In the genomic region with DNA sequence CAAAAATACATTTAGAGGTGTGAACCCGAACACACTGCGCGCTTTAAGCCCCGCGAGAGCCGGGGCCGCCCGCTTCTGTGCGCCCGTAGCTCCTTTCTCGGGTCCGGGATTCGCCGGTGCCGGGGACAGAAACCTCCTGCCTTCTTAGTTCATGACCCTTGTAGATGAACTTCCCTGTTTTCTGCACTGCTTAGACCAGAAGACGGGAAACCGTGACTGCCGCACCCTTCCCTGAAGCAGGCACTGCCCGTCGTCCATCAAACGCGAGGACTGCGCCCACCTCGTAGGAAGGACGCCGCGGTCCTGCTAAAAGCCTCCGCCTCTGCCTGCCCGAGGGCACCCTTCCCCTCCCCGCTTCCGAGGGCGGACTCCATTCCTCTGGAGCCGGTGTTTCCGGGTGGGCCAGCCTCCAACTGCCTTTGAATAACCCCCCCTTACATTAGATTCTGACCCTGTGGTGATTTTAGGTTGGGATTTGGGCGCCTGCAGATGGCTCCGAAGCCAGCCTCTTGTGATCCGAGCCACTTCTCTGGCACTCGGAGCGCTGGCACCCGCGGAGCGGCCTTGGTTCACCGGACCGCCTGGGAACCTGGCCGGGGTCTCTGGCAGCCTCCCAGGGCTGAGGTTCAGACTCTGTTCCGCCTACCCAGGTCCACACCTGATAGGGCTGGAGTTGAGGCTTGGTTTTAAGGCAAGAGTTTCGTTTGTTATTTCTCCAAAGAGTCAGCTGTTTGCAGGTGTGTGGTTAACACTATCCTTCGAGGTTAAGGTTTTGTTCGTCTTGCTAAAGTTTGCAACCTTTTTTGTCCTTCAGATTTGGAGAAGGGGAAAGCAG, we compare ENCODE assay signal across 1 cellular context.
TF ChIP-seq lines count a peak whose summit lies in the region.

No MANE protein-coding gene starts in this region.

TF ChIP-seq in HepG2, 621 proteins besides CTCF, POLR2A, EP300 and RAD21:
- TF ChIP-seq, protein P1, sequence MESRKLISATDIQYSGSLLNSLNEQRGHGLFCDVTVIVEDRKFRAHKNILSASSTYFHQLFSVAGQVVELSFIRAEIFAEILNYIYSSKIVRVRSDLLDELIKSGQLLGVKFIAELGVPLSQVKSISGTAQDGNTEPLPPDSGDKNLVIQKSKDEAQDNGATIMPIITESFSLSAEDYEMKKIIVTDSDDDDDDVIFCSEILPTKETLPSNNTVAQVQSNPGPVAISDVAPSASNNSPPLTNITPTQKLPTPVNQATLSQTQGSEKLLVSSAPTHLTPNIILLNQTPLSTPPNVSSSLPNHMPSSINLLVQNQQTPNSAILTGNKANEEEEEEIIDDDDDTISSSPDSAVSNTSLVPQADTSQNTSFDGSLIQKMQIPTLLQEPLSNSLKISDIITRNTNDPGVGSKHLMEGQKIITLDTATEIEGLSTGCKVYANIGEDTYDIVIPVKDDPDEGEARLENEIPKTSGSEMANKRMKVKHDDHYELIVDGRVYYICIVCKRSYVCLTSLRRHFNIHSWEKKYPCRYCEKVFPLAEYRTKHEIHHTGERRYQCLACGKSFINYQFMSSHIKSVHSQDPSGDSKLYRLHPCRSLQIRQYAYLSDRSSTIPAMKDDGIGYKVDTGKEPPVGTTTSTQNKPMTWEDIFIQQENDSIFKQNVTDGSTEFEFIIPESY (CRISPR knock-in tag; IDR thresholded peaks at IDR 0.05), result peak; percentile 85
- TF ChIP-seq, protein P2, sequence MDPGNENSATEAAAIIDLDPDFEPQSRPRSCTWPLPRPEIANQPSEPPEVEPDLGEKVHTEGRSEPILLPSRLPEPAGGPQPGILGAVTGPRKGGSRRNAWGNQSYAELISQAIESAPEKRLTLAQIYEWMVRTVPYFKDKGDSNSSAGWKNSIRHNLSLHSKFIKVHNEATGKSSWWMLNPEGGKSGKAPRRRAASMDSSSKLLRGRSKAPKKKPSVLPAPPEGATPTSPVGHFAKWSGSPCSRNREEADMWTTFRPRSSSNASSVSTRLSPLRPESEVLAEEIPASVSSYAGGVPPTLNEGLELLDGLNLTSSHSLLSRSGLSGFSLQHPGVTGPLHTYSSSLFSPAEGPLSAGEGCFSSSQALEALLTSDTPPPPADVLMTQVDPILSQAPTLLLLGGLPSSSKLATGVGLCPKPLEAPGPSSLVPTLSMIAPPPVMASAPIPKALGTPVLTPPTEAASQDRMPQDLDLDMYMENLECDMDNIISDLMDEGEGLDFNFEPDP (CRISPR knock-in tag; conservative IDR thresholded peaks at IDR 0.05), result 0 out of 2 replicates have a peak, but pooled peaks have one; percentile 26
- TF ChIP-seq CENPT (CRISPR knock-in tag; IDR thresholded peaks at IDR 0.05; ENCODE audit: low read depth) (no peak), LCORL (IDR thresholded peaks at IDR 0.05) (no peak), LCORL (CRISPR knock-in tag; IDR thresholded peaks at IDR 0.05) (0 out of 2 replicates have a peak, but pooled peaks have one; percentile 19), FOXP1 (IDR thresholded peaks at IDR 0.05) (no peak), FOXP1 (CRISPR knock-in tag; IDR thresholded peaks at IDR 0.05) (no peak), PRPF4 (IDR thresholded peaks at IDR 0.05; ENCODE audit: low read depth, low read length, poor library complexity, severe bottlenecking) (peak; percentile 1), MED1 (CRISPR knock-in tag; IDR thresholded peaks at IDR 0.05) (peak; percentile 1; the same call in 1 of the 2 replicates), ZNF558 (CRISPR knock-in tag; IDR thresholded peaks at IDR 0.05; ENCODE audit: borderline replicate concordance) (0 out of 2 replicates have a peak, but pooled peaks have one; percentile 53), ZNF10 (CRISPR knock-in tag; IDR thresholded peaks at IDR 0.05; ENCODE audit: borderline replicate concordance, low read depth) (no peak), REXO4 (CRISPR knock-in tag; IDR thresholded peaks at IDR 0.05; ENCODE audit: borderline replicate concordance) (no peak), ISL2 (CRISPR knock-in tag; IDR thresholded peaks at IDR 0.05) (no peak), GTF2F1 (IDR thresholded peaks at IDR 0.05; ENCODE audit: low read length) (no peak), ZNF7 (CRISPR knock-in tag; IDR thresholded peaks at IDR 0.05) (no peak), HOXA3 (CRISPR knock-in tag; IDR thresholded peaks at IDR 0.05) (peak; percentile 26; the same call in 1 of the 2 replicates), NFKB2 (CRISPR knock-in tag; IDR thresholded peaks at IDR 0.05; ENCODE audit: borderline replicate concordance) (0 out of 2 replicates have a peak, but pooled peaks have one; percentile 21)
- TF ChIP-seq, protein P3, sequence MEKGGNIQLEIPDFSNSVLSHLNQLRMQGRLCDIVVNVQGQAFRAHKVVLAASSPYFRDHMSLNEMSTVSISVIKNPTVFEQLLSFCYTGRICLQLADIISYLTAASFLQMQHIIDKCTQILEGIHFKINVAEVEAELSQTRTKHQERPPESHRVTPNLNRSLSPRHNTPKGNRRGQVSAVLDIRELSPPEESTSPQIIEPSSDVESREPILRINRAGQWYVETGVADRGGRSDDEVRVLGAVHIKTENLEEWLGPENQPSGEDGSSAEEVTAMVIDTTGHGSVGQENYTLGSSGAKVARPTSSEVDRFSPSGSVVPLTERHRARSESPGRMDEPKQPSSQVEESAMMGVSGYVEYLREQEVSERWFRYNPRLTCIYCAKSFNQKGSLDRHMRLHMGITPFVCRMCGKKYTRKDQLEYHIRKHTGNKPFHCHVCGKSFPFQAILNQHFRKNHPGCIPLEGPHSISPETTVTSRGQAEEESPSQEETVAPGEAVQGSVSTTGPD (CRISPR knock-in tag; IDR thresholded peaks at IDR 0.05), result 0 out of 2 replicates have a peak, but pooled peaks have one; percentile 68
- TF ChIP-seq, protein P4, sequence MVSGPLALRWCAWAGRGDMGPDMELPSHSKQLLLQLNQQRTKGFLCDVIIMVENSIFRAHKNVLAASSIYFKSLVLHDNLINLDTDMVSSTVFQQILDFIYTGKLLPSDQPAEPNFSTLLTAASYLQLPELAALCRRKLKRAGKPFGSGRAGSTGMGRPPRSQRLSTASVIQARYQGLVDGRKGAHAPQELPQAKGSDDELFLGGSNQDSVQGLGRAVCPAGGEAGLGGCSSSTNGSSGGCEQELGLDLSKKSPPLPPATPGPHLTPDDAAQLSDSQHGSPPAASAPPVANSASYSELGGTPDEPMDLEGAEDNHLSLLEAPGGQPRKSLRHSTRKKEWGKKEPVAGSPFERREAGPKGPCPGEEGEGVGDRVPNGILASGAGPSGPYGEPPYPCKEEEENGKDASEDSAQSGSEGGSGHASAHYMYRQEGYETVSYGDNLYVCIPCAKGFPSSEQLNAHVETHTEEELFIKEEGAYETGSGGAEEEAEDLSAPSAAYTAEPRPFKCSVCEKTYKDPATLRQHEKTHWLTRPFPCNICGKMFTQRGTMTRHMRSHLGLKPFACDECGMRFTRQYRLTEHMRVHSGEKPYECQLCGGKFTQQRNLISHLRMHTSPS (CRISPR knock-in tag; IDR thresholded peaks at IDR 0.05; ENCODE audit: low read depth), result 0 out of 2 replicates have a peak, but pooled peaks have one; percentile 7
- TF ChIP-seq, protein P5, sequence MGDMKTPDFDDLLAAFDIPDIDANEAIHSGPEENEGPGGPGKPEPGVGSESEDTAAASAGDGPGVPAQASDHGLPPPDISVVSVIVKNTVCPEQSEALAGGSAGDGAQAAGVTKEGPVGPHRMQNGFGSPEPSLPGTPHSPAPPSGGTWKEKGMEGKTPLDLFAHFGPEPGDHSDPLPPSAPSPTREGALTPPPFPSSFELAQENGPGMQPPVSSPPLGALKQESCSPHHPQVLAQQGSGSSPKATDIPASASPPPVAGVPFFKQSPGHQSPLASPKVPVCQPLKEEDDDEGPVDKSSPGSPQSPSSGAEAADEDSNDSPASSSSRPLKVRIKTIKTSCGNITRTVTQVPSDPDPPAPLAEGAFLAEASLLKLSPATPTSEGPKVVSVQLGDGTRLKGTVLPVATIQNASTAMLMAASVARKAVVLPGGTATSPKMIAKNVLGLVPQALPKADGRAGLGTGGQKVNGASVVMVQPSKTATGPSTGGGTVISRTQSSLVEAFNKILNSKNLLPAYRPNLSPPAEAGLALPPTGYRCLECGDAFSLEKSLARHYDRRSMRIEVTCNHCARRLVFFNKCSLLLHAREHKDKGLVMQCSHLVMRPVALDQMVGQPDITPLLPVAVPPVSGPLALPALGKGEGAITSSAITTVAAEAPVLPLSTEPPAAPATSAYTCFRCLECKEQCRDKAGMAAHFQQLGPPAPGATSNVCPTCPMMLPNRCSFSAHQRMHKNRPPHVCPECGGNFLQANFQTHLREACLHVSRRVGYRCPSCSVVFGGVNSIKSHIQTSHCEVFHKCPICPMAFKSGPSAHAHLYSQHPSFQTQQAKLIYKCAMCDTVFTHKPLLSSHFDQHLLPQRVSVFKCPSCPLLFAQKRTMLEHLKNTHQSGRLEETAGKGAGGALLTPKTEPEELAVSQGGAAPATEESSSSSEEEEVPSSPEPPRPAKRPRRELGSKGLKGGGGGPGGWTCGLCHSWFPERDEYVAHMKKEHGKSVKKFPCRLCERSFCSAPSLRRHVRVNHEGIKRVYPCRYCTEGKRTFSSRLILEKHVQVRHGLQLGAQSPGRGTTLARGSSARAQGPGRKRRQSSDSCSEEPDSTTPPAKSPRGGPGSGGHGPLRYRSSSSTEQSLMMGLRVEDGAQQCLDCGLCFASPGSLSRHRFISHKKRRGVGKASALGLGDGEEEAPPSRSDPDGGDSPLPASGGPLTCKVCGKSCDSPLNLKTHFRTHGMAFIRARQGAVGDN (CRISPR knock-in tag; IDR thresholded peaks at IDR 0.05), result peak; percentile 13; the same call in 1 of the 2 replicates
- TF ChIP-seq, protein P6, sequence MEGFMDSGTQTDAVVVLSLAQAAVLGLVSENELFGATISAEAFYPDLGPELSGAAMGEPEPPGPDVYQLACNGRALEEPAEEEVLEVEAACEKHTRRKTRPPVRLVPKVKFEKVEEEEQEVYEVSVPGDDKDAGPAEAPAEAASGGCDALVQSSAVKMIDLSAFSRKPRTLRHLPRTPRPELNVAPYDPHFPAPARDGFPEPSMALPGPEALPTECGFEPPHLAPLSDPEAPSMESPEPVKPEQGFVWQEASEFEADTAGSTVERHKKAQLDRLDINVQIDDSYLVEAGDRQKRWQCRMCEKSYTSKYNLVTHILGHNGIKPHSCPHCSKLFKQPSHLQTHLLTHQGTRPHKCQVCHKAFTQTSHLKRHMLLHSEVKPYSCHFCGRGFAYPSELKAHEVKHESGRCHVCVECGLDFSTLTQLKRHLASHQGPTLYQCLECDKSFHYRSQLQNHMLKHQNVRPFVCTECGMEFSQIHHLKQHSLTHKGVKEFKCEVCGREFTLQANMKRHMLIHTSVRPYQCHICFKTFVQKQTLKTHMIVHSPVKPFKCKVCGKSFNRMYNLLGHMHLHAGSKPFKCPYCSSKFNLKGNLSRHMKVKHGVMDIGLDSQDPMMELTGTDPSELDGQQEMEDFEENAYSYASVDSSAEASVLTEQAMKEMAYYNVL (CRISPR knock-in tag; IDR thresholded peaks at IDR 0.05; ENCODE audit: borderline replicate concordance), result no peak
- TF ChIP-seq, protein P7, sequence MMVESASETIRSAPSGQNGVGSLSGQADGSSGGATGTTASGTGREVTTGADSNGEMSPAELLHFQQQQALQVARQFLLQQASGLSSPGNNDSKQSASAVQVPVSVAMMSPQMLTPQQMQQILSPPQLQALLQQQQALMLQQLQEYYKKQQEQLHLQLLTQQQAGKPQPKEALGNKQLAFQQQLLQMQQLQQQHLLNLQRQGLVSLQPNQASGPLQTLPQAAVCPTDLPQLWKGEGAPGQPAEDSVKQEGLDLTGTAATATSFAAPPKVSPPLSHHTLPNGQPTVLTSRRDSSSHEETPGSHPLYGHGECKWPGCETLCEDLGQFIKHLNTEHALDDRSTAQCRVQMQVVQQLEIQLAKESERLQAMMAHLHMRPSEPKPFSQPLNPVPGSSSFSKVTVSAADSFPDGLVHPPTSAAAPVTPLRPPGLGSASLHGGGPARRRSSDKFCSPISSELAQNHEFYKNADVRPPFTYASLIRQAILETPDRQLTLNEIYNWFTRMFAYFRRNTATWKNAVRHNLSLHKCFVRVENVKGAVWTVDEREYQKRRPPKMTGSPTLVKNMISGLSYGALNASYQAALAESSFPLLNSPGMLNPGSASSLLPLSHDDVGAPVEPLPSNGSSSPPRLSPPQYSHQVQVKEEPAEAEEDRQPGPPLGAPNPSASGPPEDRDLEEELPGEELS (CRISPR knock-in tag; IDR thresholded peaks at IDR 0.05), result no peak
TF ChIP-seq in HepG2: peak in this region for 11.
